In the genomic region with DNA sequence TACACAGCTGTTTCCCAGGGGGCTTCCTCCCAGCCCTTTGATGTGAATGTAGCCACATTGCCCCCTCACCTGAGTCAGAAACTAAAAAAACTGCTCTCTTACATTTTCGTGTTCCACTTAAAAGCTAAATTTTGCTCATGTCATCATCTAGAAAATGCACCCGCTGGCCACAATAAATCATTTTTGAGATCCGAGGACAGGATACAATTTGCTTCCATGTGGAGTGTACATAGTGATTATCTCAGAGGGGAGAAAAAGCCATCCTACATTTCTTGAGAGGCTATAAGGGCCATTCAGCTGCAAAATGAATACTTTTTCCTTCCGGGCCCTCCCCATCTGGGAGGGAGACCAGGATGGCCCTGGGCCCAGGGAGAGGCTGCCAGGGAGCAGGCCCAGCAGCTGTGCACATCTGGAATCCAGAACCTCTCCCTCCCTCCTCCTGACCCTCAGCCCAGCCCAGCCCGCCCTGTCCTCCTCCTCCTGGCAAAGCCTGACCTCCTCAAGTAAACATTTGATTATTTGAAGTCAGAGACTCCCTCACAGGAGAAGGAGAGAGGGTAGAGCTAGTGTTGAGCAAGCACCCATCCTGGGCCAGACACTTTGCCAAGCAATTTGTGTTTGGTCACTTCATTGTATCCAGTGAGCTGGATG, we compare ENCODE assay signal across 11 cellular contexts. TPM values are rescaled to one million over a fixed set of nuclear protein-coding genes. Genes with fewer than 3 reads are reported as not detected.
DNase-seq lines count a peak whose midpoint lies in the region; ATAC-seq and TF ChIP-seq lines count a peak whose summit lies in the region.
"Had no signal": no experiment of that assay in that cellular context is flagged by ENCODE, and none has a peak within 500 bp of the region (broad histone marks: within the 10 kb centered on the region; RNA-seq: fewer than 3 reads in every experiment).

No MANE protein-coding gene starts in this region.

- TF ChIP-seq CTCF in heart left ventricle (IDR thresholded peaks at IDR 0.05) (no peak), stomach (IDR thresholded peaks at IDR 0.05) (no peak)

- WGBS in heart left ventricle, 4 donors = 41 to 64% (median 55%) methylated on average over 4 to 5 of the region's 5 CpGs
- 31 to 50% (median 40%) methylated on average over 5 of the region's 5 CpGs for WGBS in stomach, 5 donors

- no peaks in the 10 kb centered on the region for H3K9me3 ChIP-seq in heart left ventricle
- no peaks in the 10 kb centered on the region for H3K9me3 ChIP-seq in stomach

- peak overlapping the region in 11 of 12 donors; percentile 16 to 72 (median 51) for H3K27ac ChIP-seq in heart left ventricle
- H3K27ac ChIP-seq in stomach = peak overlapping the region in 3 of 5 donors; percentile 29 to 62 (median 49)
- H3K27ac ChIP-seq: KMS-11 had no signal

- H3K36me3 ChIP-seq in heart left ventricle (no peaks in the 10 kb centered on the region), stomach (no peaks in the 10 kb centered on the region)

- ATAC-seq in heart left ventricle (peak; percentile 22 to 81 (median 76)), GM21786 (IDR thresholded peaks at IDR 0.05; ENCODE audit: unreplicated experiment) (no peak), GM18873 (IDR thresholded peaks at IDR 0.05; ENCODE audit: low FRiP score, unreplicated experiment) (no peak)
- ATAC-seq in activated T-cell treated with anti-CD3 and anti-CD28 coated beads, Interleukin-2, amount 50 U/mL, for 4 hours = no peak

- DNase-seq in H4 (ENCODE audit: low spot score) = peak; percentile 21
- peak; percentile 61 for DNase-seq in RPMI7951 (ENCODE audit: low read depth)
- DNase-seq in heart left ventricle = peak; percentile 68 to 82 (median 80)
- peak; percentile 38 for DNase-seq in stomach
- no peak for DNase-seq in hepatic stellate cell (ENCODE audit: low spot score)
- no peak for DNase-seq in activated T-cell treated with anti-CD3 and anti-CD28 coated beads, Interleukin-2, amount 50 U/mL, for 4 hours
- DNase-seq: activated CD4-positive, alpha-beta memory T cell treated with anti-CD3 and anti-CD28 coated beads, Interleukin-2, amount 10 ng/mL, durations not matched to agents 7 days and 5 days; activated naive CD8-positive, alpha-beta T cell treated with anti-CD3 and anti-CD28 coated beads, Interleukin-2, amount 10 ng/mL, durations not matched to agents 7 days and 5 days had no signal

- no peaks in the 10 kb centered on the region for H3K9me3 Mint-ChIP-seq in activated T-cell treated with anti-CD3 and anti-CD28 coated beads, Interleukin-2, amount 50 U/mL, for 4 hours
- H3K9me3 Mint-ChIP-seq: activated CD4-positive, alpha-beta memory T cell treated with anti-CD3 and anti-CD28 coated beads, Interleukin-2, amount 10 ng/mL, durations not matched to agents 7 days and 5 days; activated naive CD8-positive, alpha-beta T cell treated with anti-CD3 and anti-CD28 coated beads, Interleukin-2, amount 10 ng/mL, durations not matched to agents 7 days and 5 days had no signal

- TF ChIP-seq POLR2A in heart left ventricle (IDR thresholded peaks at IDR 0.05) = no peak
- TF ChIP-seq POLR2A in stomach (IDR thresholded peaks at IDR 0.05) = no peak

- H3K4me1 Mint-ChIP-seq in activated T-cell treated with anti-CD3 and anti-CD28 coated beads, Interleukin-2, amount 50 U/mL, for 4 hours (ENCODE audit: low read depth) = no peaks in the 10 kb centered on the region
- H3K4me1 Mint-ChIP-seq: activated CD4-positive, alpha-beta memory T cell treated with anti-CD3 and anti-CD28 coated beads, Interleukin-2, amount 10 ng/mL, durations not matched to agents 7 days and 5 days had no signal

- H3K4me3 Mint-ChIP-seq in activated T-cell treated with anti-CD3 and anti-CD28 coated beads, Interleukin-2, amount 50 U/mL, for 4 hours = no peak overlapping the region
- H3K4me3 Mint-ChIP-seq: activated CD4-positive, alpha-beta memory T cell treated with anti-CD3 and anti-CD28 coated beads, Interleukin-2, amount 10 ng/mL, durations not matched to agents 7 days and 5 days; activated naive CD8-positive, alpha-beta T cell treated with anti-CD3 and anti-CD28 coated beads, Interleukin-2, amount 10 ng/mL, durations not matched to agents 7 days and 5 days had no signal

- H3K27me3 ChIP-seq in heart left ventricle (no peaks in the 10 kb centered on the region), stomach (no peaks in the 10 kb centered on the region)

- no peaks in the 10 kb centered on the region for H3K27me3 Mint-ChIP-seq in activated T-cell treated with anti-CD3 and anti-CD28 coated beads, Interleukin-2, amount 50 U/mL, for 4 hours (ENCODE audit: low read depth)
- H3K27me3 Mint-ChIP-seq: activated CD4-positive, alpha-beta memory T cell treated with anti-CD3 and anti-CD28 coated beads, Interleukin-2, amount 10 ng/mL, durations not matched to agents 7 days and 5 days had no signal

- H3K36me3 Mint-ChIP-seq in activated T-cell treated with anti-CD3 and anti-CD28 coated beads, Interleukin-2, amount 50 U/mL, for 4 hours (ENCODE audit: insufficient read depth) = no peaks in the 10 kb centered on the region
- H3K36me3 Mint-ChIP-seq: activated naive CD8-positive, alpha-beta T cell treated with anti-CD3 and anti-CD28 coated beads, Interleukin-2, amount 10 ng/mL, durations not matched to agents 7 days and 5 days had no signal

- peaks cover 0 to 87% (median 52%) of the 10 kb centered on the region in 12 donors for H3K4me1 ChIP-seq in heart left ventricle
- H3K4me1 ChIP-seq in stomach = peaks cover 0 to 18% (median 10%) of the 10 kb centered on the region in 4 donors

- intact Hi-C loops in heart left ventricle (cut with DNase I) (loop anchor here in 4 of 10 donors (5.0 to 10.0 kb wide), 2 partner anchors 53 to 56 kb away; no protein-coding TSS in a partner anchor), stomach (cut with DNase I; ENCODE audit: low total_unique reads) (no loop called here)

- H3K4me3 ChIP-seq in heart left ventricle (no peak overlapping the region), stomach (no peak overlapping the region)

- no peak for TF ChIP-seq EP300 in stomach (IDR thresholded peaks at IDR 0.05)

RNA-seq across cellular contexts. Expression of gene CORO2B, which starts 59.1 kb away (rescaled TPM):
- 0.33 and 0.64 TPM in 2 replicates for total RNA-seq in H4 (2014; rRNA removed; shearing (Covaris generic))
- 5.6 and 5.9 TPM in 2 replicates for total RNA-seq in RPMI7951 (2014; rRNA removed; shearing (Covaris generic))
- total RNA-seq in heart left ventricle (1 to 10 TPM; 3.0 to 9.1 (median 5.0) TPM), stomach (1 to 10 TPM in 3 of 5 donors, under 1 TPM in 1, not detected in 1; 0.89 to 2.8 (median 1.7) TPM)
- polyA plus RNA-seq in heart left ventricle (1 to 10 TPM; 3.3 to 7.2 TPM), stomach (1 to 10 TPM; 1.2 to 3.7 (median 3.2) TPM)
- under 1 TPM; 0.08 TPM for total RNA-seq in activated T-cell treated with anti-CD3 and anti-CD28 coated beads, Interleukin-2, amount 50 U/mL, for 4 hours
- total RNA-seq: activated CD4-positive, alpha-beta memory T cell treated with anti-CD3 and anti-CD28 coated beads, Interleukin-2, amount 10 ng/mL, durations not matched to agents 7 days and 5 days; activated naive CD8-positive, alpha-beta T cell treated with anti-CD3 and anti-CD28 coated beads, Interleukin-2, amount 10 ng/mL, durations not matched to agents 7 days and 5 days had no signal

Comparison
In these comparisons a context has a peak if more than half of its experiments do, and no peak if none do; other contexts are left out.
1. DNase-seq: peak in H4 (single experiment), RPMI7951 (single experiment), heart left ventricle (5 of 5) and stomach (single experiment); none in hepatic stellate cell (single experiment) and activated T-cell treated with anti-CD3 and anti-CD28 coated beads, Interleukin-2, amount 50 U/mL, for 4 hours (single experiment).
2. ATAC-seq: peak in heart left ventricle (4 of 4); none in activated T-cell treated with anti-CD3 and anti-CD28 coated beads, Interleukin-2, amount 50 U/mL, for 4 hours (0 of 2), GM21786 (single experiment) and GM18873 (single experiment).